In the genomic region with DNA sequence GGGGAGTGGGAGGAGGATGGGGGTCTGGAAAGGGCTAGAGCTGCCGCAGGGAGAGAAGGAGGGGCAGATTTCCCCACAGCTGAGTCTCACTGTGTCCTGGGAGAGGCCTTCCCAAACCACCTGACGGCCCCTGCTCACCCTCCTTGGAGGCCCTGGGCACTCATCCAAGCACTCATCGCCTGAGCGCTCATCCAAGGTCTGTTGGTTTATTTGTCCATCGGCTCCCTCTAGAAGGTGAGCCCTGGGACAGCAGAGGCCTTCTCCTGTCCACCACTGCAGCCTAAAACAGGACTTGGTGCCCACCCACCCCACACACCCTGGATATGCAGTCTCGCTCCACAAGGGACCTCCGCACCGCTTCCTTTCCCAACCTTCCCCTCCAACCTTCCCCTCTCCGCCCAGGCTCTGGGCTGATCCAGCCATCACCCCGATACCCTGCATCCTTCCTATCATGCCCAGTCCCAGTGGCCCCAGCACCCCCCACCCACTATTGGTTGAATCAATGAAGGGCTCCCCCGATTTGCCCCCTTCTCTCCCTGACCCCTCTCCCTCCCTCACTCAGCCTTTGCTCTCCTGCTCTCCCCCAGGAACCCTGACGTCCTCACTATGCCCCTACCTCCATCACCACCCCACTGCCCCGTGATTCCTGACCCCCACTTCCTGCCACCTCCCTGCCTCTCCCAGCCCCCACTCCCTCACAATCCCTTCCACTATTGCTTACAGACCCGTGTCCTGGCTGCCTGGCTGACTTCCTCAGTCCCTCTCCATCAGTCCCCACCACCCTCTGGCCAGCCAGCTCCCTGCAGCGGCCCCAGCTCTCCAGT, we compare ENCODE assay signal across 1 cellular context.
TF ChIP-seq lines count a peak whose summit lies in the region.

No MANE protein-coding gene starts in this region.

TF ChIP-seq in K562, 482 proteins besides CTCF, POLR2A, EP300 and RAD21 (continues in another document):
- TF ChIP-seq ZSCAN32 (CRISPR knock-in tag; IDR thresholded peaks at IDR 0.05) (no peak), ZNF75A (CRISPR knock-in tag; IDR thresholded peaks at IDR 0.05) (no peak), PCBP2 (IDR thresholded peaks at IDR 0.05; ENCODE audit: low read depth, low read length, poor library complexity, severe bottlenecking) (no peak), CBX5 (IDR thresholded peaks at IDR 0.05; ENCODE audit: borderline replicate concordance, low read depth) (no peak), ZKSCAN8 (CRISPR knock-in tag; IDR thresholded peaks at IDR 0.05) (no peak), ZFP1 (CRISPR knock-in tag; IDR thresholded peaks at IDR 0.05) (no peak), CC2D1A (IDR thresholded peaks at IDR 0.05) (no peak), TAF7 (tag; IDR thresholded peaks at IDR 0.05) (no peak), CBFA2T2 (conservative IDR thresholded peaks at IDR 0.05) (no peak), HDAC6 (IDR thresholded peaks at IDR 0.05; ENCODE audit: low read depth, low read length) (no peak), SIN3A (IDR thresholded peaks at IDR 0.05; ENCODE audit: borderline replicate concordance in 2 of 2, control insufficient read depth in 1 of 2, low read depth in 2 of 2, low read length in 2 of 2) (peak in 1 of 2 experiments; percentile 12; a peak in 1 of 4 replicates), ZC3H11A (IDR thresholded peaks at IDR 0.05; ENCODE audit: low read depth, low read length) (no peak), SP1 (CRISPR knock-in tag; IDR thresholded peaks at IDR 0.05) (peak; percentile 36; the same call in 1 of the 2 replicates), SAFB2 (IDR thresholded peaks at IDR 0.05; ENCODE audit: borderline replicate concordance, low read depth, low read length, severe bottlenecking) (no peak), ZBED1 (IDR thresholded peaks at IDR 0.05) (no peak), SLC30A9 (CRISPR knock-in tag; IDR thresholded peaks at IDR 0.05) (no peak), NCOA6 (IDR thresholded peaks at IDR 0.05) (no peak), ZNF12 (CRISPR knock-in tag; IDR thresholded peaks at IDR 0.05) (0 out of 2 replicates have a peak, but pooled peaks have one; percentile 23), ARHGAP35 (IDR thresholded peaks at IDR 0.05; ENCODE audit: partially characterized antibody) (no peak), NFE2L1 (tag; IDR thresholded peaks at IDR 0.05; ENCODE audit: borderline replicate concordance, low read depth) (no peak), ZBTB7A (IDR thresholded peaks at IDR 0.05; ENCODE audit: borderline replicate concordance, control insufficient read depth, low read depth, low read length) (no peak), KAT8 (IDR thresholded peaks at IDR 0.05; ENCODE audit: low read depth) (no peak), HDAC2 (IDR thresholded peaks at IDR 0.05) (no peak), HDAC8 (tag; IDR thresholded peaks at IDR 0.05) (no peak), ZNF263 (CRISPR knock-in tag; IDR thresholded peaks at IDR 0.05; ENCODE audit: borderline replicate concordance) (no peak), NR1H2 (CRISPR knock-in tag; IDR thresholded peaks at IDR 0.05) (no peak), ZNF354B (CRISPR knock-in tag; IDR thresholded peaks at IDR 0.05) (no peak), CCNT2 (IDR thresholded peaks at IDR 0.05; ENCODE audit: borderline replicate concordance, extremely low read depth, insufficient read length, low read depth, low read length) (no peak), TSC22D4 (tag; IDR thresholded peaks at IDR 0.05) (no peak), CBFA2T3 (IDR thresholded peaks at IDR 0.05) (no peak), RFX5 (IDR thresholded peaks at IDR 0.05; ENCODE audit: low read depth, low read length) (no peak), RBFOX2 (IDR thresholded peaks at IDR 0.05; ENCODE audit: low read depth, low read length) (peak; percentile 54), ZNF232 (CRISPR knock-in tag; IDR thresholded peaks at IDR 0.05) (no peak; the same call in 1 of the 2 replicates)
- TF ChIP-seq, protein P1, sequence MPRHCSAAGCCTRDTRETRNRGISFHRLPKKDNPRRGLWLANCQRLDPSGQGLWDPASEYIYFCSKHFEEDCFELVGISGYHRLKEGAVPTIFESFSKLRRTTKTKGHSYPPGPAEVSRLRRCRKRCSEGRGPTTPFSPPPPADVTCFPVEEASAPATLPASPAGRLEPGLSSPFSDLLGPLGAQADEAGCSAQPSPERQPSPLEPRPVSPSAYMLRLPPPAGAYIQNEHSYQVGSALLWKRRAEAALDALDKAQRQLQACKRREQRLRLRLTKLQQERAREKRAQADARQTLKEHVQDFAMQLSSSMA (CRISPR knock-in tag; IDR thresholded peaks at IDR 0.05) = no peak
- TF ChIP-seq, protein P2, sequence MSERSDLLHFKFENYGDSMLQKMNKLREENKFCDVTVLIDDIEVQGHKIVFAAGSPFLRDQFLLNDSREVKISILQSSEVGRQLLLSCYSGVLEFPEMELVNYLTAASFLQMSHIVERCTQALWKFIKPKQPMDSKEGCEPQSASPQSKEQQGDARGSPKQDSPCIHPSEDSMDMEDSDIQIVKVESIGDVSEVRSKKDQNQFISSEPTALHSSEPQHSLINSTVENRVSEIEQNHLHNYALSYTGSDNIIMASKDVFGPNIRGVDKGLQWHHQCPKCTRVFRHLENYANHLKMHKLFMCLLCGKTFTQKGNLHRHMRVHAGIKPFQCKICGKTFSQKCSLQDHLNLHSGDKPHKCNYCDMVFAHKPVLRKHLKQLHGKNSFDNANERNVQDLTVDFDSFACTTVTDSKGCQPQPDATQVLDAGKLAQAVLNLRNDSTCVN (CRISPR knock-in tag; IDR thresholded peaks at IDR 0.05) = no peak
- TF ChIP-seq, protein P3, sequence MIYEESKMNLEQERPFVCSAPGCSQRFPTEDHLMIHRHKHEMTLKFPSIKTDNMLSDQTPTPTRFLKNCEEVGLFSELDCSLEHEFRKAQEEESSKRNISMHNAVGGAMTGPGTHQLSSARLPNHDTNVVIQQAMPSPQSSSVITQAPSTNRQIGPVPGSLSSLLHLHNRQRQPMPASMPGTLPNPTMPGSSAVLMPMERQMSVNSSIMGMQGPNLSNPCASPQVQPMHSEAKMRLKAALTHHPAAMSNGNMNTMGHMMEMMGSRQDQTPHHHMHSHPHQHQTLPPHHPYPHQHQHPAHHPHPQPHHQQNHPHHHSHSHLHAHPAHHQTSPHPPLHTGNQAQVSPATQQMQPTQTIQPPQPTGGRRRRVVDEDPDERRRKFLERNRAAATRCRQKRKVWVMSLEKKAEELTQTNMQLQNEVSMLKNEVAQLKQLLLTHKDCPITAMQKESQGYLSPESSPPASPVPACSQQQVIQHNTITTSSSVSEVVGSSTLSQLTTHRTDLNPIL (CRISPR knock-in tag; IDR thresholded peaks at IDR 0.05) = no peak
- TF ChIP-seq, protein P4, sequence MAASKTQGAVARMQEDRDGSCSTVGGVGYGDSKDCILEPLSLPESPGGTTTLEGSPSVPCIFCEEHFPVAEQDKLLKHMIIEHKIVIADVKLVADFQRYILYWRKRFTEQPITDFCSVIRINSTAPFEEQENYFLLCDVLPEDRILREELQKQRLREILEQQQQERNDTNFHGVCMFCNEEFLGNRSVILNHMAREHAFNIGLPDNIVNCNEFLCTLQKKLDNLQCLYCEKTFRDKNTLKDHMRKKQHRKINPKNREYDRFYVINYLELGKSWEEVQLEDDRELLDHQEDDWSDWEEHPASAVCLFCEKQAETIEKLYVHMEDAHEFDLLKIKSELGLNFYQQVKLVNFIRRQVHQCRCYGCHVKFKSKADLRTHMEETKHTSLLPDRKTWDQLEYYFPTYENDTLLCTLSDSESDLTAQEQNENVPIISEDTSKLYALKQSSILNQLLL (CRISPR knock-in tag; IDR thresholded peaks at IDR 0.05; ENCODE audit: borderline replicate concordance) = no peak
- TF ChIP-seq, protein P5, sequence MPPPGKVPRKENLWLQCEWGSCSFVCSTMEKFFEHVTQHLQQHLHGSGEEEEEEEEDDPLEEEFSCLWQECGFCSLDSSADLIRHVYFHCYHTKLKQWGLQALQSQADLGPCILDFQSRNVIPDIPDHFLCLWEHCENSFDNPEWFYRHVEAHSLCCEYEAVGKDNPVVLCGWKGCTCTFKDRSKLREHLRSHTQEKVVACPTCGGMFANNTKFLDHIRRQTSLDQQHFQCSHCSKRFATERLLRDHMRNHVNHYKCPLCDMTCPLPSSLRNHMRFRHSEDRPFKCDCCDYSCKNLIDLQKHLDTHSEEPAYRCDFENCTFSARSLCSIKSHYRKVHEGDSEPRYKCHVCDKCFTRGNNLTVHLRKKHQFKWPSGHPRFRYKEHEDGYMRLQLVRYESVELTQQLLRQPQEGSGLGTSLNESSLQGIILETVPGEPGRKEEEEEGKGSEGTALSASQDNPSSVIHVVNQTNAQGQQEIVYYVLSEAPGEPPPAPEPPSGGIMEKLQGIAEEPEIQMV (tag; conservative IDR thresholded peaks at IDR 0.05; ENCODE audit: low read depth) = no peak
- TF ChIP-seq, protein P6, sequence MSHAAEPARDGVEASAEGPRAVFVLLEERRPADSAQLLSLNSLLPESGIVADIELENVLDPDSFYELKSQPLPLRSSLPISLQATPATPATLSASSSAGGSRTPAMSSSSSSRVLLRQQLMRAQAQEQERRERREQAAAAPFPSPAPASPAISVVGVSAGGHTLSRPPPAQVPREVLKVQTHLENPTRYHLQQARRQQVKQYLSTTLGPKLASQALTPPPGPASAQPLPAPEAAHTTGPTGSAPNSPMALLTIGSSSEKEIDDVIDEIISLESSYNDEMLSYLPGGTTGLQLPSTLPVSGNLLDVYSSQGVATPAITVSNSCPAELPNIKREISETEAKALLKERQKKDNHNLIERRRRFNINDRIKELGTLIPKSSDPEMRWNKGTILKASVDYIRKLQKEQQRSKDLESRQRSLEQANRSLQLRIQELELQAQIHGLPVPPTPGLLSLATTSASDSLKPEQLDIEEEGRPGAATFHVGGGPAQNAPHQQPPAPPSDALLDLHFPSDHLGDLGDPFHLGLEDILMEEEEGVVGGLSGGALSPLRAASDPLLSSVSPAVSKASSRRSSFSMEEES (CRISPR knock-in tag; IDR thresholded peaks at IDR 0.05) = no peak
- TF ChIP-seq, protein P7, sequence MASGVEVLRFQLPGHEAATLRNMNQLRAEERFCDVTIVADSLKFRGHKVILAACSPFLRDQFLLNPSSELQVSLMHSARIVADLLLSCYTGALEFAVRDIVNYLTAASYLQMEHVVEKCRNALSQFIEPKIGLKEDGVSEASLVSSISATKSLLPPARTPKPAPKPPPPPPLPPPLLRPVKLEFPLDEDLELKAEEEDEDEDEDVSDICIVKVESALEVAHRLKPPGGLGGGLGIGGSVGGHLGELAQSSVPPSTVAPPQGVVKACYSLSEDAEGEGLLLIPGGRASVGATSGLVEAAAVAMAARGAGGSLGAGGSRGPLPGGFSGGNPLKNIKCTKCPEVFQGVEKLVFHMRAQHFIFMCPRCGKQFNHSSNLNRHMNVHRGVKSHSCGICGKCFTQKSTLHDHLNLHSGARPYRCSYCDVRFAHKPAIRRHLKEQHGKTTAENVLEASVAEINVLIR (CRISPR knock-in tag; IDR thresholded peaks at IDR 0.05) = no peak
- TF ChIP-seq, protein P8, sequence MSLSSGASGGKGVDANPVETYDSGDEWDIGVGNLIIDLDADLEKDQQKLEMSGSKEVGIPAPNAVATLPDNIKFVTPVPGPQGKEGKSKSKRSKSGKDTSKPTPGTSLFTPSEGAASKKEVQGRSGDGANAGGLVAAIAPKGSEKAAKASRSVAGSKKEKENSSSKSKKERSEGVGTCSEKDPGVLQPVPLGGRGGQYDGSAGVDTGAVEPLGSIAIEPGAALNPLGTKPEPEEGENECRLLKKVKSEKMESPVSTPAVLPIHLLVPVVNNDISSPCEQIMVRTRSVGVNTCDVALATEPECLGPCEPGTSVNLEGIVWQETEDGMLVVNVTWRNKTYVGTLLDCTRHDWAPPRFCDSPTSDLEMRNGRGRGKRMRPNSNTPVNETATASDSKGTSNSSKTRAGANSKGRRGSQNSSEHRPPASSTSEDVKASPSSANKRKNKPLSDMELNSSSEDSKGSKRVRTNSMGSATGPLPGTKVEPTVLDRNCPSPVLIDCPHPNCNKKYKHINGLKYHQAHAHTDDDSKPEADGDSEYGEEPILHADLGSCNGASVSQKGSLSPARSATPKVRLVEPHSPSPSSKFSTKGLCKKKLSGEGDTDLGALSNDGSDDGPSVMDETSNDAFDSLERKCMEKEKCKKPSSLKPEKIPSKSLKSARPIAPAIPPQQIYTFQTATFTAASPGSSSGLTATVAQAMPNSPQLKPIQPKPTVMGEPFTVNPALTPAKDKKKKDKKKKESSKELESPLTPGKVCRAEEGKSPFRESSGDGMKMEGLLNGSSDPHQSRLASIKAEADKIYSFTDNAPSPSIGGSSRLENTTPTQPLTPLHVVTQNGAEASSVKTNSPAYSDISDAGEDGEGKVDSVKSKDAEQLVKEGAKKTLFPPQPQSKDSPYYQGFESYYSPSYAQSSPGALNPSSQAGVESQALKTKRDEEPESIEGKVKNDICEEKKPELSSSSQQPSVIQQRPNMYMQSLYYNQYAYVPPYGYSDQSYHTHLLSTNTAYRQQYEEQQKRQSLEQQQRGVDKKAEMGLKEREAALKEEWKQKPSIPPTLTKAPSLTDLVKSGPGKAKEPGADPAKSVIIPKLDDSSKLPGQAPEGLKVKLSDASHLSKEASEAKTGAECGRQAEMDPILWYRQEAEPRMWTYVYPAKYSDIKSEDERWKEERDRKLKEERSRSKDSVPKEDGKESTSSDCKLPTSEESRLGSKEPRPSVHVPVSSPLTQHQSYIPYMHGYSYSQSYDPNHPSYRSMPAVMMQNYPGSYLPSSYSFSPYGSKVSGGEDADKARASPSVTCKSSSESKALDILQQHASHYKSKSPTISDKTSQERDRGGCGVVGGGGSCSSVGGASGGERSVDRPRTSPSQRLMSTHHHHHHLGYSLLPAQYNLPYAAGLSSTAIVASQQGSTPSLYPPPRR (CRISPR knock-in tag; IDR thresholded peaks at IDR 0.05; ENCODE audit: borderline replicate concordance) = no peak
- TF ChIP-seq, protein P9, sequence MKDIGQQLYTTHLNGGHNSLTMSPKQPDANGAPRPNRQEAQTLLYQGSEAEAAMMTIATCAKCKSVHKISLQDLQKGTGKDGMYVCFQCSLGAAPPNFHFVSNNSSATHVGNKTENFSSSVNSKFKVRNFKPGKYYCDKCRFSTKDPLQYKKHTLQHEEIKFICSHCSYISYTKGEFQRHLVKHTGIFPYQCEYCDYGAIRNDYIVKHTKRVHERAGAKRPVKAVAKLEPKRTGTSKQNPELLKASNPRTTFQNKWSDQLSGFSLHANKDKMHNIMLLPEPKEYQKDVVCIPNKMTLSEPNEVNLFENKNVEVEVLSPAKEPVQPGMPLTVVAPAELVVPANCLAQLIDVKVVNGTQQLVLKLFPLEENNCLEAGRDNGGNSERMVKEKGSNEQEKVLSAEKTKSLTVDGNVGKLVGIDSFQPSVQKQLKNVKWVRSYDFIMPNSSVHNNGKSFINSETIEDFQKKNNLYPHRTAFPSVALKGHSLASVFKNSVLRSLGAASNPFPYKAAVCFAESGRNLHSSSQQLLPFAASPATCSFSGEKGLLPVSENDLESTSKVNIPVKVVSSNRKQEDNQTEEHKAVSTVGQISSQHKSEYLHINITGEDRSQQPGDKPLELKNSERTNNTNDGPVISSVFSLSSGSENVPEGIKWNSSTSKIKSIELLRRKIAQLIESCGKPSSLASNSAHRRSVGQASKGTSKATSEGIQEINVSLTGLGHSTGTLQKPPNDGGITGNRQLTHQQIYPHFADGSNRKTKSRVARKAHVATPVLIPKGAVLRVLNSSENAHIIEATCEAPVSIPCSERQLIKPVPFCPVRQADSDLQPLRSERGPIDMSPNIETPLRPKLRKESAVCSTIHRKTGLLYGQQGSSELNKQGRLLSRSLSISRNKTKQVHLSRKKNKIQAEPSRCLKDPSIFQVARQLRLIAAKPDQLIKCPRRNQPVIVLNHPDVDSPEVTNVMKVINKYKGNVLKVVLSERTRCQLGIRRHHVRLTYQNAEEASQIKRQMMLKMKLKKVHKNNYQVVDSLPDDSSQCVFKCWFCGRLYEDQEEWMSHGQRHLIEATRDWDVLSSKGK (CRISPR knock-in tag; IDR thresholded peaks at IDR 0.05) = no peak
- TF ChIP-seq, protein P10, sequence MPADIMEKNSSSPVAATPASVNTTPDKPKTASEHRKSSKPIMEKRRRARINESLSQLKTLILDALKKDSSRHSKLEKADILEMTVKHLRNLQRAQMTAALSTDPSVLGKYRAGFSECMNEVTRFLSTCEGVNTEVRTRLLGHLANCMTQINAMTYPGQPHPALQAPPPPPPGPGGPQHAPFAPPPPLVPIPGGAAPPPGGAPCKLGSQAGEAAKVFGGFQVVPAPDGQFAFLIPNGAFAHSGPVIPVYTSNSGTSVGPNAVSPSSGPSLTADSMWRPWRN (IDR thresholded peaks at IDR 0.05; ENCODE audit: low read depth) = no peak
